In genomic region chr6:1075880-1076279, GRCh38 we compare ENCODE assay signal across 5 cellular contexts.
"Had no signal": no experiment of that assay in that cellular context is flagged by ENCODE, and none has a peak within 500 bp of the region (broad histone marks: within the 10 kb centered on the region; RNA-seq: fewer than 3 reads in every experiment).

No MANE protein-coding gene starts in this region.

- H3K4me1 Mint-ChIP-seq: GM23338 had no signal

- H3K27ac Mint-ChIP-seq: GM23338, H9 had no signal

- DNase-seq: H9, HCEC 1CT, KG1 had no signal

- H3K4me3 ChIP-seq: GM23338, K562 had no signal

- H3K4me2 ChIP-seq: GM23338 had no signal

- ATAC-seq: K562 had no signal

- H3K4me3 Mint-ChIP-seq: GM23338, H9 had no signal

- H3K9me3 Mint-ChIP-seq: GM23338, H9 had no signal
